In the genomic region with DNA sequence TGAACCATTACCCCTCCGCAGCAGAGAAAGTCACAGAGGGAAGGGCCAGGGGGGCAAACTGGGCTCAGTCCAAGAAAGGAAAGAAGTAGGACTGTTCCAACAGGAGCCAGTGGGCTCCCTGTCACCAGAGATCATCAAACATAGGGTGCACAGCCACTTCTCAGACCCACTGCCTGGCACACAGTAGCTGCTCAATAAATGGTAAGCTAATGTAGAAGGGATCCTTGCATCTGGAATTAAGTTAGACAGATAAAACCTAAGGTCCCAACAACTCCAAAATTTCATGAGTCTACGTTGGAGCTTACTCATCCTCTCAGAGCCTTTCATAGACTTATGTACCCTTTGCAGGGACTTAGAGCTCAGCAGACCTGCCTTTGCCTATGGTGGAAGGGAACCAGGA, we compare ENCODE assay signal across 19 cellular contexts. TPM values are rescaled to one million over a fixed set of nuclear protein-coding genes. Genes with fewer than 3 reads are reported as not detected.
"Had no signal": no experiment of that assay in that cellular context is flagged by ENCODE, and none has a peak within 500 bp of the region (broad histone marks: within the 10 kb centered on the region; RNA-seq: fewer than 3 reads in every experiment).

No MANE protein-coding gene starts in this region.

- H3K36me3 ChIP-seq: left ventricle myocardium inferior had no signal

- DNase-seq: activated CD4-positive, alpha-beta T cell treated with anti-CD3 and anti-CD28 coated beads for 4 hours; activated CD4-positive, alpha-beta T cell treated with anti-CD3 and anti-CD28 coated beads, Interleukin-2, amount 50 U/mL, for 48 hours; activated CD4-positive, CD25-positive, alpha-beta regulatory T cell; activated CD8-positive, alpha-beta memory T cell treated with anti-CD3 and anti-CD28 coated beads, Interleukin-2, amount 50 U/mL, for 48 hours; activated naive CD4-positive, alpha-beta T cell treated with anti-CD3 and anti-CD28 coated beads, Interleukin-2, amount 10 ng/mL, durations not matched to agents 7 days and 5 days; activated T-cell treated with anti-CD3 and anti-CD28 coated beads, Interleukin-2, amount 50 U/mL, for 48 hours; amygdala; cortex of kidney; effector CD4-positive, alpha-beta T cell; erythroblast; foreskin keratinocyte; left ventricle myocardium inferior; midbrain; natural killer cell; retina; stimulated activated CD4-positive, alpha-beta T cell treated with anti-CD3 and anti-CD28 coated beads, Interleukin-4, amount 100 ng/mL, for 4 hours; stimulated activated naive CD8-positive, alpha-beta T cell treated with anti-CD3 and anti-CD28 coated beads, Interleukin-15, Interleukin-2, amounts not matched to agents 100 U/mL and 50 U/mL, for 24 hours; T-helper 9 cell had no signal

- H3K9me3 ChIP-seq: left ventricle myocardium inferior had no signal

- H3K4me3 ChIP-seq: left ventricle myocardium inferior had no signal

- H3K27ac ChIP-seq: left ventricle myocardium inferior had no signal

RNA-seq across cellular contexts. Expression of a gene that starts 30.5 kb away (rescaled TPM):
- polyA plus RNA-seq: urinary bladder had no signal
